In the genomic region with DNA sequence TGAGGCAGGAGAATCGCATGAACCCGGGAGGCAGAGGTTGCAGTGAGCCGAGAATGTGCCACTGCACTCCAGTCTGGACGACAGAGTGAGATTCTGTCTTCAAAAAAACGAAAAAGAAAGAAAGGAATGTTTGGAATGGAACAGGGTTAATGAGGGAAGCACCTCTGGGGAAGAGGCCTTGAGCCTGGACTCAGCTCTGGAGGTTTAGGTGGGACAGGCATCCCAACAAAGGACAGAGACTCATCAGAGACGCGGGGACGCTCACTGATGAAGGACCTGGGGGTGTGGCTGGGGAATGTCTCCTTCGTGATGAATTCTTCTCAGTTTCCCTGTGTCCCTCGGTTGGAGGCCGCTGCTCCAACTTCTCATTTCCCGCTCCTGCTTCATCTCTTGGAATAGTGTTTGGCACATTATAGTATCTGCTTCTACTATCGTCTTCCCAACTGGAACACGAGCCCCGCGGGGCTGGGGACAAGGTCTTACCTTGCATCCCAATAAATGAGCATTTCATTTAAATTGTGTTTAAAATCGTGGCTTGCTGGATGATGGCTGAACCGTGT, we compare ENCODE assay signal across 1 cellular context.
A peak's percentile ranks its signal among the peaks of the same experiment; 100 is the strongest.
TF ChIP-seq lines count a peak whose summit lies in the region.

No MANE protein-coding gene starts in this region.

TF ChIP-seq in HepG2, 621 proteins besides CTCF, POLR2A, EP300 and RAD21 (continued from another document):
- TF ChIP-seq, protein P1, sequence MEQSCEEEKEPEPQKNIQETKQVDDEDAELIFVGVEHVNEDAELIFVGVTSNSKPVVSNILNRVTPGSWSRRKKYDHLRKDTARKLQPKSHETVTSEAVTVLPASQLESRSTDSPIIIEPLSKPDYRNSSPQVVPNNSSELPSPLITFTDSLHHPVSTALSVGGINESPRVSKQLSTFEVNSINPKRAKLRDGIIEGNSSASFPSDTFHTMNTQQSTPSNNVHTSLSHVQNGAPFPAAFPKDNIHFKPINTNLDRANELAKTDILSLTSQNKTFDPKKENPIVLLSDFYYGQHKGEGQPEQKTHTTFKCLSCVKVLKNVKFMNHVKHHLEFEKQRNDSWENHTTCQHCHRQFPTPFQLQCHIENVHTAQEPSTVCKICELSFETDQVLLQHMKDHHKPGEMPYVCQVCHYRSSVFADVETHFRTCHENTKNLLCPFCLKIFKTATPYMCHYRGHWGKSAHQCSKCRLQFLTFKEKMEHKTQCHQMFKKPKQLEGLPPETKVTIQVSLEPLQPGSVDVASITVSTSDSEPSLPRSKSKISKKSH (CRISPR knock-in tag; IDR thresholded peaks at IDR 0.05; ENCODE audit: borderline replicate concordance): 0 out of 2 replicates have a peak, but pooled peaks have one; percentile 3
